9 cellular contexts compared by ENCODE assay signal in genomic region chr2:199471443-199472057, GRCh38. TPM values are rescaled to one million over a fixed set of nuclear protein-coding genes. Genes with fewer than 3 reads are reported as not detected.
DNase-seq lines count a peak whose midpoint lies in the region; ATAC-seq and TF ChIP-seq lines count a peak whose summit lies in the region.
"Had no signal": no experiment of that assay in that cellular context is flagged by ENCODE, and none has a peak within 500 bp of the region (broad histone marks: within the 10 kb centered on the region; RNA-seq: fewer than 3 reads in every experiment).

No MANE protein-coding gene starts in this region.

- ATAC-seq in GM18867 (IDR thresholded peaks at IDR 0.05; ENCODE audit: unreplicated experiment), result peak; percentile 89
- peak; percentile 67 for ATAC-seq in HG03457 (IDR thresholded peaks at IDR 0.05; ENCODE audit: unreplicated experiment)
- ATAC-seq in aorta (ENCODE audit: low FRiP score), result peak; percentile 76

- H3K27ac ChIP-seq in OCI-LY3 (ENCODE audit: low read length), result no peak overlapping the region
- no peak overlapping the region for H3K27ac ChIP-seq in aorta (ENCODE audit: low read depth in 1 of 2, low read length in 2 of 2)
- H3K27ac ChIP-seq: skin epidermis had no signal

- H3K9me3 ChIP-seq in BE2C (no peaks in the 10 kb centered on the region), OCI-LY3 (ENCODE audit: insufficient read depth, low read length) (no peaks in the 10 kb centered on the region), aorta (ENCODE audit: control insufficient read depth, low read length) (no peaks in the 10 kb centered on the region)

- H2AFZ ChIP-seq in OCI-LY3 (ENCODE audit: low read depth, low read length), result no peak overlapping the region

- no peaks in the 10 kb centered on the region for H3K79me2 ChIP-seq in OCI-LY3 (ENCODE audit: low read length)

- 6 to 7% methylated on average over 35 of the region's 35 CpGs for WGBS in aorta, 2 donors

- no peak overlapping the region; the same call in 1 of the 2 replicates for H3K4me2 ChIP-seq in OCI-LY3 (ENCODE audit: low read length)

- H3K4me3 ChIP-seq in BE2C (ENCODE audit: low read depth, low read length) (no peak overlapping the region), OCI-LY3 (ENCODE audit: low read length) (0 out of 2 replicates have a peak overlapping the region, but pooled peaks have one; percentile 13), aorta (ENCODE audit: low read length in 2 of 2) (peak overlapping the region in 1 of 2 donors; percentile 22)

- no peak overlapping the region for H3K9ac ChIP-seq in OCI-LY3 (ENCODE audit: low read length)

- H3K27me3 ChIP-seq in BE2C (peaks cover 90% of the 10 kb centered on the region), OCI-LY3 (ENCODE audit: low read depth, low read length) (peaks cover 28% of the 10 kb centered on the region), aorta (ENCODE audit: control insufficient read depth in 1 of 2, insufficient read depth in 2 of 2, low read length in 1 of 2) (peaks cover 0 to 5% of the 10 kb centered on the region in 2 donors)

- H3K36me3 ChIP-seq in BE2C (no peaks in the 10 kb centered on the region), OCI-LY3 (replicated peaks; ENCODE audit: low read depth, low read length) (no peaks in the 10 kb centered on the region), aorta (ENCODE audit: control insufficient read depth in 1 of 2, insufficient read depth in 2 of 2, low read length in 1 of 2) (no peaks in the 10 kb centered on the region)

- H3K4me1 ChIP-seq in BE2C (no peaks in the 10 kb centered on the region), OCI-LY3 (ENCODE audit: low read length) (no peaks in the 10 kb centered on the region), aorta (ENCODE audit: control insufficient read depth in 1 of 2, insufficient read depth in 2 of 2, low read length in 2 of 2) (no peaks in the 10 kb centered on the region)

- intact Hi-C loops in aorta (cut with DNase I), result no loop called here

- H4K20me1 ChIP-seq in OCI-LY3 (ENCODE audit: insufficient read depth, low read length), result no peaks in the 10 kb centered on the region

- TF ChIP-seq CTCF in BE2C (IDR thresholded peaks at IDR 0.05; ENCODE audit: low read depth, low read length) (peak; percentile 75), OCI-LY3 (IDR thresholded peaks at IDR 0.05; ENCODE audit: low read depth, low read length) (no peak)

- DNase-seq in BE2C, result peak; percentile 85
- DNase-seq in ecto neural progenitor cell (ENCODE audit: low spot score), result peak; percentile 92
- peak; percentile 79 for DNase-seq in medulla oblongata (ENCODE audit: extremely low spot score)
- peak; percentile 69 to 89 for DNase-seq in aorta
- DNase-seq in GF-D8 (lab: John Stamatoyannopoulos, UW), result no peak

RNA-seq across cellular contexts. Expression of gene SATB2, which starts 13.8 kb away (rescaled TPM):
- 3.2 TPM for polyA plus RNA-seq in BE2C (2012; ENCODE audit: insufficient read depth, insufficient read length, low read depth)
- total RNA-seq in aorta, result 10 to 100 TPM in 1 of 2 donors, 1 to 10 TPM in 1; 9.9 to 14.5 TPM
- polyA plus RNA-seq in aorta, result 1 to 10 TPM; 1.3 to 1.9 TPM
